In genomic region chr5:125274938-125275759, GRCh38 we compare ENCODE assay signal across 1 cellular context.
TF ChIP-seq lines count a peak whose summit lies in the region.

No MANE protein-coding gene starts in this region.

TF ChIP-seq in IMR-90, 13 proteins besides CTCF, POLR2A, EP300 and RAD21 (continued from another document):
- TF ChIP-seq CHD1 (IDR thresholded peaks at IDR 0.05; ENCODE audit: low read depth, low read length) (no peak), FOS (IDR thresholded peaks at IDR 0.05; ENCODE audit: low read depth, low read length) (no peak)
TF ChIP-seq in IMR-90: peak in this region for 0.
